Comparison of ENCODE assay signal across 1 cellular context in the genomic region with DNA sequence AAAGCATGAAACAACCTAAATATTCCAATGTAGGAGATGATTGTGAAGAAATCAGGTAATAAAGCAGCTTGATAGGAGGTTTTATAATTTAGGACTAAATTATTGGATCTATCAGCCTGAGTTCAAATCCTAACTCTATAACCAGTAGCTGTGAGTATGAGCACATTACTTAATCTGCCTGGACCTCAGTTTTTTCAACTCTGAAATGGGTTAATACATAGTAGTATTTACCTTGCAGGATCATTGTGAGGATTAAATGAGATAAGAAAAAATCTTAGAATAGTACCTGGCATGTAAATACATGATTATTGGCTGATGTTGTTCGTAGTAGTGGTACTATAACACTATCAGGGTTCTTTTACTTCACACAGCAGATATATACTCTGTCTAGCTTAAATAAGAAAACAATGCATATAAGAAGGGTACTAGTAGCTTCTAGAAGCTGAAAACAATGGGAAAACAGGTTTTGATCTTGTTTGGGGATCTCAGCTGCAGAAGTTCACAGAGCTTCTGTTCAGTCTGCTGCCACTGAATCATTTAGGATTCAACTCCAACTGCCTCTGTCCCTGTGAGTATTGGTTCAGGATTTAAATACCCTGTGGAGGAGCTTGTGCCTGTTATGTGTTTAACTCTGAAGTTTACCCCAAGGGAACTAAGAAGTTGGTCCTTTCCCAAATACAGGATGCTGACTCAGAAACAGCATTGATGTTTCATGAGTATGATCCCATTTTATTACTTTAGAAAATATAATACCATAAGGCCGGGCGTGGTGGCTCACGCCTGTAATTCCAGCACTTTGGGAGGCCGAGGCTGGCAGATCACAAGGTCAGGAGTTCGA.
TF ChIP-seq lines count a peak whose summit lies in the region.

No MANE protein-coding gene starts in this region.

TF ChIP-seq in WTC11, 78 proteins besides CTCF, POLR2A, EP300 and RAD21 (continued from another document):
- TF ChIP-seq, protein P1, sequence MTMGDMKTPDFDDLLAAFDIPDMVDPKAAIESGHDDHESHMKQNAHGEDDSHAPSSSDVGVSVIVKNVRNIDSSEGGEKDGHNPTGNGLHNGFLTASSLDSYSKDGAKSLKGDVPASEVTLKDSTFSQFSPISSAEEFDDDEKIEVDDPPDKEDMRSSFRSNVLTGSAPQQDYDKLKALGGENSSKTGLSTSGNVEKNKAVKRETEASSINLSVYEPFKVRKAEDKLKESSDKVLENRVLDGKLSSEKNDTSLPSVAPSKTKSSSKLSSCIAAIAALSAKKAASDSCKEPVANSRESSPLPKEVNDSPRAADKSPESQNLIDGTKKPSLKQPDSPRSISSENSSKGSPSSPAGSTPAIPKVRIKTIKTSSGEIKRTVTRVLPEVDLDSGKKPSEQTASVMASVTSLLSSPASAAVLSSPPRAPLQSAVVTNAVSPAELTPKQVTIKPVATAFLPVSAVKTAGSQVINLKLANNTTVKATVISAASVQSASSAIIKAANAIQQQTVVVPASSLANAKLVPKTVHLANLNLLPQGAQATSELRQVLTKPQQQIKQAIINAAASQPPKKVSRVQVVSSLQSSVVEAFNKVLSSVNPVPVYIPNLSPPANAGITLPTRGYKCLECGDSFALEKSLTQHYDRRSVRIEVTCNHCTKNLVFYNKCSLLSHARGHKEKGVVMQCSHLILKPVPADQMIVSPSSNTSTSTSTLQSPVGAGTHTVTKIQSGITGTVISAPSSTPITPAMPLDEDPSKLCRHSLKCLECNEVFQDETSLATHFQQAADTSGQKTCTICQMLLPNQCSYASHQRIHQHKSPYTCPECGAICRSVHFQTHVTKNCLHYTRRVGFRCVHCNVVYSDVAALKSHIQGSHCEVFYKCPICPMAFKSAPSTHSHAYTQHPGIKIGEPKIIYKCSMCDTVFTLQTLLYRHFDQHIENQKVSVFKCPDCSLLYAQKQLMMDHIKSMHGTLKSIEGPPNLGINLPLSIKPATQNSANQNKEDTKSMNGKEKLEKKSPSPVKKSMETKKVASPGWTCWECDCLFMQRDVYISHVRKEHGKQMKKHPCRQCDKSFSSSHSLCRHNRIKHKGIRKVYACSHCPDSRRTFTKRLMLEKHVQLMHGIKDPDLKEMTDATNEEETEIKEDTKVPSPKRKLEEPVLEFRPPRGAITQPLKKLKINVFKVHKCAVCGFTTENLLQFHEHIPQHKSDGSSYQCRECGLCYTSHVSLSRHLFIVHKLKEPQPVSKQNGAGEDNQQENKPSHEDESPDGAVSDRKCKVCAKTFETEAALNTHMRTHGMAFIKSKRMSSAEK (CRISPR knock-in tag; IDR thresholded peaks at IDR 0.05; ENCODE audit: borderline replicate concordance): no peak
- TF ChIP-seq TEAD1 (CRISPR knock-in tag; IDR thresholded peaks at IDR 0.05): no peak
- TF ChIP-seq, protein P2, sequence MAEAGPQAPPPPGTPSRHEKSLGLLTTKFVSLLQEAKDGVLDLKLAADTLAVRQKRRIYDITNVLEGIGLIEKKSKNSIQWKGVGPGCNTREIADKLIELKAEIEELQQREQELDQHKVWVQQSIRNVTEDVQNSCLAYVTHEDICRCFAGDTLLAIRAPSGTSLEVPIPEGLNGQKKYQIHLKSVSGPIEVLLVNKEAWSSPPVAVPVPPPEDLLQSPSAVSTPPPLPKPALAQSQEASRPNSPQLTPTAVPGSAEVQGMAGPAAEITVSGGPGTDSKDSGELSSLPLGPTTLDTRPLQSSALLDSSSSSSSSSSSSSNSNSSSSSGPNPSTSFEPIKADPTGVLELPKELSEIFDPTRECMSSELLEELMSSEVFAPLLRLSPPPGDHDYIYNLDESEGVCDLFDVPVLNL (CRISPR knock-in tag; IDR thresholded peaks at IDR 0.05; ENCODE audit: borderline replicate concordance, low read depth): no peak
- TF ChIP-seq, protein P3, sequence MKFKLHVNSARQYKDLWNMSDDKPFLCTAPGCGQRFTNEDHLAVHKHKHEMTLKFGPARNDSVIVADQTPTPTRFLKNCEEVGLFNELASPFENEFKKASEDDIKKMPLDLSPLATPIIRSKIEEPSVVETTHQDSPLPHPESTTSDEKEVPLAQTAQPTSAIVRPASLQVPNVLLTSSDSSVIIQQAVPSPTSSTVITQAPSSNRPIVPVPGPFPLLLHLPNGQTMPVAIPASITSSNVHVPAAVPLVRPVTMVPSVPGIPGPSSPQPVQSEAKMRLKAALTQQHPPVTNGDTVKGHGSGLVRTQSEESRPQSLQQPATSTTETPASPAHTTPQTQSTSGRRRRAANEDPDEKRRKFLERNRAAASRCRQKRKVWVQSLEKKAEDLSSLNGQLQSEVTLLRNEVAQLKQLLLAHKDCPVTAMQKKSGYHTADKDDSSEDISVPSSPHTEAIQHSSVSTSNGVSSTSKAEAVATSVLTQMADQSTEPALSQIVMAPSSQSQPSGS (CRISPR knock-in tag; IDR thresholded peaks at IDR 0.05; ENCODE audit: borderline replicate concordance, low read depth): no peak
TF ChIP-seq in WTC11: peak in this region for 0.
